ENCODE assay signal across 8 cellular contexts in the genomic region with DNA sequence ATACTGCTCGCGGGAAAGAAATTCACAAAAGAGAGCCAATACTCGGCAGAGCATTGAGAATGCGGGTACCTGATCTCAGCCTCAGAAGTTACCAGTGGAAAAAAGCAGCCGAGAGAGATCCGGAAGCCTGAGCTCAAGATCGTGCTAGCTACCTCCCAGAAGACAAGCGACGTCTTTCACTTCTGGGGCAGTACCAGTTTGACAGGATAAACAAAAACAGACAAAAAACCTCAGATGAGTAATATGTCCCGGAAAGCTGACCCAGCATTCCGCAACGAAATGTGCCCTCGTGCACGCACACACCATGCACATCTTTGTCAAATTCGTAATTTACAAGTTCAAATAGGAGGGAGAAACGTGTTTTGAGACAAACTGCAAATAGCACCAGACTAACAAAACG.
DNase-seq lines count a peak whose midpoint lies in the region; ATAC-seq and TF ChIP-seq lines count a peak whose summit lies in the region.
"Not testable (repeated sequence)": the region's sequence is repeated elsewhere in the genome, so short reads cannot be mapped to it uniquely, and the experiment has no call there.

No MANE protein-coding gene starts in this region.

- not testable (repeated sequence) for H3K9me3 Mint-ChIP-seq in chondrocyte (ENCODE audit: low read depth); mesothelial cell of epicardium; type B pancreatic cell

- not testable (repeated sequence) for H3K27me3 Mint-ChIP-seq in chondrocyte (ENCODE audit: low read depth); mesothelial cell of epicardium (ENCODE audit: low read depth); type B pancreatic cell

- H3K4me3 Mint-ChIP-seq in chondrocyte (ENCODE audit: unreplicated experiment) = peak overlapping the region; percentile 72
- peak overlapping the region; percentile 74 for H3K4me3 Mint-ChIP-seq in mesothelial cell of epicardium
- H3K4me3 Mint-ChIP-seq in type B pancreatic cell = peak overlapping the region; percentile 85

- DNase-seq in chondrocyte (ENCODE audit: low spot score); mesothelial cell of epicardium (ENCODE audit: low spot score in 2 of 2, unreplicated experiment in 2 of 2); type B pancreatic cell (ENCODE audit: extremely low spot score, unreplicated experiment): not testable (repeated sequence)

- ATAC-seq in GM18517 (IDR thresholded peaks at IDR 0.05; ENCODE audit: unreplicated experiment) = peak; percentile 35
- peak; percentile 31 for ATAC-seq in GM21367 (IDR thresholded peaks at IDR 0.05; ENCODE audit: unreplicated experiment)
- peak; percentile 30 for ATAC-seq in HG02763 (IDR thresholded peaks at IDR 0.05; ENCODE audit: unreplicated experiment)
- ATAC-seq in HG03354 (IDR thresholded peaks at IDR 0.05; ENCODE audit: poor library complexity, severe bottlenecking, unreplicated experiment) = peak; percentile 40
- ATAC-seq in activated CD4-positive, CD25-positive, alpha-beta regulatory T cell treated with anti-CD3 and anti-CD28 coated beads, Interleukin-2, amount 50 U/mL, for 24 hours = peak; percentile 45 to 48

- not testable (repeated sequence) for H3K27ac Mint-ChIP-seq in chondrocyte (ENCODE audit: unreplicated experiment); mesothelial cell of epicardium; type B pancreatic cell

- TF ChIP-seq CTCF in chondrocyte (IDR thresholded peaks at IDR 0.05); mesothelial cell of epicardium (IDR thresholded peaks at IDR 0.05; ENCODE audit: unreplicated experiment); type B pancreatic cell (conservative IDR thresholded peaks at IDR 0.05): not testable (repeated sequence)

- not testable (repeated sequence) for H3K36me3 Mint-ChIP-seq in chondrocyte (ENCODE audit: low read depth); mesothelial cell of epicardium; type B pancreatic cell

- H3K4me1 Mint-ChIP-seq in chondrocyte (ENCODE audit: low read depth); mesothelial cell of epicardium; type B pancreatic cell (ENCODE audit: unreplicated experiment): not testable (repeated sequence)
